Comparison of ENCODE assay signal across 22 cellular contexts in genomic region chr17:76744747-76745146, GRCh38.
"Had no signal": no experiment of that assay in that cellular context is flagged by ENCODE, and none has a peak within 500 bp of the region (broad histone marks: within the 10 kb centered on the region; RNA-seq: fewer than 3 reads in every experiment).

No MANE protein-coding gene starts in this region.

- DNase-seq: activated B cell treated with CpG ODN at 0.5 μM for 24 hours; activated CD4-positive, alpha-beta T cell treated with anti-CD3 and anti-CD28 coated beads, Interleukin-2, amount 50 U/mL, for 4 hours; activated CD8-positive, alpha-beta memory T cell treated with anti-CD3 and anti-CD28 coated beads, Interleukin-2, amount 50 U/mL, for 48 hours; activated naive CD4-positive, alpha-beta T cell treated with anti-CD3 and anti-CD28 coated beads for 36 hours; activated naive CD8-positive, alpha-beta T cell treated with anti-CD3 and anti-CD28 coated beads, Interleukin-2, amount 10 ng/mL, durations not matched to agents 7 days and 5 days; activated T-cell treated with anti-CD3 and anti-CD28 coated beads, Interleukin-2, amount 50 U/mL, for 4 hours; central memory CD4-positive, alpha-beta T cell; head of caudate nucleus; mesendoderm; natural killer cell; right lobe of liver; stimulated activated CD4-positive, alpha-beta T cell treated with anti-CD3 and anti-CD28 coated beads, Interleukin-2, amount 100 ng/mL, for 48 hours; substantia nigra; T-helper 2 cell had no signal

- ATAC-seq: left lobe of liver, natural killer cell, right lobe of liver, SK-N-SH treated with all-trans-retinoic acid at 6 μM for 48 hours had no signal

- H3K9me3 ChIP-seq: ascending aorta, right lobe of liver, vagina had no signal

- H3K4me3 Mint-ChIP-seq: activated B cell treated with CpG ODN at 0.5 μM for 24 hours; activated naive CD4-positive, alpha-beta T cell treated with anti-CD3 and anti-CD28 coated beads for 36 hours; activated naive CD8-positive, alpha-beta T cell treated with anti-CD3 and anti-CD28 coated beads, Interleukin-2, amount 10 ng/mL, durations not matched to agents 7 days and 5 days; activated T-cell treated with anti-CD3 and anti-CD28 coated beads, Interleukin-2, amount 50 U/mL, for 4 hours; brain; natural killer cell; stimulated activated naive CD8-positive, alpha-beta T cell treated with anti-CD3 and anti-CD28 coated beads, Interleukin-15, Interleukin-2, amounts not matched to agents 100 ng/mL and 50 ng/mL, for 24 hours; type B pancreatic cell had no signal

- H3K4me1 ChIP-seq: right lobe of liver had no signal

- H3K27me3 Mint-ChIP-seq: activated B cell treated with CpG ODN at 0.5 μM for 24 hours; activated naive CD8-positive, alpha-beta T cell treated with anti-CD3 and anti-CD28 coated beads, Interleukin-2, amount 10 ng/mL, durations not matched to agents 7 days and 5 days; brain; stimulated activated naive CD8-positive, alpha-beta T cell treated with anti-CD3 and anti-CD28 coated beads, Interleukin-15, Interleukin-2, amounts not matched to agents 100 ng/mL and 50 ng/mL, for 24 hours; type B pancreatic cell had no signal

- H3K9me3 Mint-ChIP-seq: activated B cell treated with CpG ODN at 0.5 μM for 24 hours; activated naive CD4-positive, alpha-beta T cell treated with anti-CD3 and anti-CD28 coated beads for 36 hours; activated naive CD8-positive, alpha-beta T cell treated with anti-CD3 and anti-CD28 coated beads, Interleukin-2, amount 10 ng/mL, durations not matched to agents 7 days and 5 days; activated T-cell treated with anti-CD3 and anti-CD28 coated beads, Interleukin-2, amount 50 U/mL, for 4 hours; natural killer cell; stimulated activated naive CD8-positive, alpha-beta T cell treated with anti-CD3 and anti-CD28 coated beads, Interleukin-15, Interleukin-2, amounts not matched to agents 100 ng/mL and 50 ng/mL, for 24 hours; type B pancreatic cell had no signal

- H3K27ac ChIP-seq: ascending aorta, right lobe of liver, vagina had no signal

- H3K4me3 ChIP-seq: ascending aorta, lung, right lobe of liver, vagina had no signal

- H3K27me3 ChIP-seq: ascending aorta, right lobe of liver, vagina had no signal

- H3K27ac Mint-ChIP-seq: activated B cell treated with CpG ODN at 0.5 μM for 24 hours; activated naive CD4-positive, alpha-beta T cell treated with anti-CD3 and anti-CD28 coated beads for 36 hours; activated naive CD8-positive, alpha-beta T cell treated with anti-CD3 and anti-CD28 coated beads, Interleukin-2, amount 10 ng/mL, durations not matched to agents 7 days and 5 days; brain; natural killer cell; stimulated activated naive CD8-positive, alpha-beta T cell treated with anti-CD3 and anti-CD28 coated beads, Interleukin-15, Interleukin-2, amounts not matched to agents 100 ng/mL and 50 ng/mL, for 24 hours; type B pancreatic cell had no signal
